10 cellular contexts compared by ENCODE assay signal in the genomic region with DNA sequence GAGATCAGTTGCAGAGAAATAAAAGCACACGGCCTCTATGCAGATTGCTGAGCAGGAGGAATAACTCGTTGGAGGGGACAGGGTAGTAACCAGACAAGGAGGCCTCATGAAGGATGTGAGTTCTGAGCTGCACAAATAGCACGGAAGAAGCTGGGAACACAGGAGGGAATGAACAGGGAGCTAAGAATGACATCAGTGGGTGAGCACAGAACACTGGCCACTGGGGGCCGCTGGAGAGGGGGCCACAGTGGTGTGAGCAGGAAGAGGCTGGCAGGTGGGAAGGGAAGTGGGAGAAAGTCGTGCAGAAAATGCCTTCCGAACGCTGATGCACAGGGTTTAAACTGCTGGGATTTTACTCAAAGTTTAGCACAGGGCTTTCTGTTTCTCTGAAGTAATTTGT.
A peak's percentile ranks its signal among the peaks of the same experiment; 100 is the strongest.
DNase-seq lines count a peak whose midpoint lies in the region; TF ChIP-seq lines count a peak whose summit lies in the region.
"Had no signal": no experiment of that assay in that cellular context is flagged by ENCODE, and none has a peak within 500 bp of the region (broad histone marks: within the 10 kb centered on the region; RNA-seq: fewer than 3 reads in every experiment).

No MANE protein-coding gene starts in this region.

- DNase-seq in Caki2 (ENCODE audit: low read depth) (peak; percentile 9), HFF-Myc (ENCODE audit: extremely low read depth, low read depth) (no peak), amniotic epithelial cell (ENCODE audit: low read depth) (peak; percentile 14), kidney tubule cell (ENCODE audit: low spot score) (peak; percentile 14), NCI-H345 (lab: John Stamatoyannopoulos, UW) (no peak), erythroblast (lab: John Stamatoyannopoulos, UW) (no peak), RPMI8226 (no peak), suprapubic skin (ENCODE audit: low spot score in 2 of 2) (no peak)
- DNase-seq: activated CD4-positive, alpha-beta memory T cell treated with anti-CD3 and anti-CD28 coated beads, Interleukin-2, amount 10 ng/mL, durations not matched to agents 7 days and 5 days; effector memory CD4-positive, alpha-beta T cell had no signal

- TF ChIP-seq EP300 in suprapubic skin (IDR thresholded peaks at IDR 0.05): no peak

- H3K4me3 ChIP-seq in HFF-Myc (replicated peaks; ENCODE audit: low read depth, low read length) (no peak overlapping the region), suprapubic skin (no peak overlapping the region)

- in situ Hi-C loops in Caki2 (cut with HindIII; ENCODE audit: low pct_unique_long_range_greater_than_20kb, low sequenced_read_pairs): no loop called here

- 66% methylated on average over 7 of the region's 7 CpGs for WGBS in suprapubic skin

- no peaks in the 10 kb centered on the region for H3K9me3 ChIP-seq in suprapubic skin

- H3K27me3 ChIP-seq in suprapubic skin: no peaks in the 10 kb centered on the region

- H3K4me1 ChIP-seq in suprapubic skin: no peaks in the 10 kb centered on the region

- TF ChIP-seq CTCF in HFF-Myc (IDR thresholded peaks at IDR 0.05; ENCODE audit: low read depth, low read length, missing control alignments) (peak; percentile 56), suprapubic skin (IDR thresholded peaks at IDR 0.05) (no peak)

- no peak overlapping the region for H3K27ac ChIP-seq in suprapubic skin

- no peak for TF ChIP-seq POLR2A in erythroblast (IDR thresholded peaks at IDR 0.05; ENCODE audit: low read length)
- TF ChIP-seq POLR2A in suprapubic skin (IDR thresholded peaks at IDR 0.05): no peak

- peaks cover 63% of the 10 kb centered on the region for H3K36me3 ChIP-seq in suprapubic skin

Comparison
In these comparisons a context has a peak if more than half of its experiments do, and no peak if none do; other contexts are left out.
1. DNase-seq: peak in Caki2 (single experiment), amniotic epithelial cell (single experiment) and kidney tubule cell (single experiment); none in HFF-Myc (single experiment), NCI-H345 (single experiment), erythroblast (0 of 2), RPMI8226 (single experiment) and suprapubic skin (0 of 2).